Comparison of ENCODE assay signal across 18 cellular contexts in the genomic region with DNA sequence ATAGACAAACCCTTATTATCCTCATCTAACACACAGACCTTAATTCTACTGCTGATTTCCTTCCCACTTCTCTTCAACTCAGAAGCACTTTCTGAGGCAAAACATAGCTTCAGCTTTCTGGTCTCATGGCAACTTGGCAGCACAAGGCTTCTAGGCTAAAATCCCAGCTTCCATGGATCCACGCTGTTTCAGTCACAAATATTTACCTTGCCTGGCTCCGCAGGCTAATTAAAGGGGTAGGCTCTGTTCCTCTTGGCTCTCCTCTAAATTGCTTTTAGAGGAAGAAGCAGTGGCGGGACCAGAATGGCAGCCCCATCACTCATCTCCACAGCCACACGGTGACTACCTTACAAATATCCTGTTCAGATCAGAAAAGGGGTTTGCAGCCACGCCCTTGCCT.
DNase-seq lines count a peak whose midpoint lies in the region; ATAC-seq and TF ChIP-seq lines count a peak whose summit lies in the region.
"Had no signal": no experiment of that assay in that cellular context is flagged by ENCODE, and none has a peak within 500 bp of the region (broad histone marks: within the 10 kb centered on the region; RNA-seq: fewer than 3 reads in every experiment).

No MANE protein-coding gene starts in this region.

- H4K5ac ChIP-seq in mesendoderm (ENCODE audit: low read length) = no peak overlapping the region

- peak; percentile 90 for DNase-seq in NCI-H1092 treated with DMSO at 0.1 percent for 48 hours (lab: John Stamatoyannopoulos, UW)
- DNase-seq in NCI-H2196 treated with DMSO at 0.1 percent for 48 hours (lab: John Stamatoyannopoulos, UW; ENCODE audit: unreplicated experiment) = peak; percentile 44
- DNase-seq in esophagus muscularis mucosa (ENCODE audit: extremely low spot score) = no peak
- peak; percentile 36 for DNase-seq in pons (ENCODE audit: low spot score)
- DNase-seq in mesendoderm = no peak
- DNase-seq: activated CD4-positive, alpha-beta T cell treated with anti-CD3 and anti-CD28 coated beads, Interleukin-2, amount 50 U/mL, for 4 hours; activated effector memory CD4-positive, alpha-beta T cell treated with Interleukin-2 at 50 U/mL for 16 hours; foreskin keratinocyte; immature natural killer cell; natural killer cell; NK-92 treated with Interleukin-12 subunit alpha and Interleukin-12 subunit beta, amount 100 ng/mL, for 24 hours; SJCRH30; stimulated activated CD4-positive, alpha-beta T cell treated with anti-CD3 and anti-CD28 coated beads, Interleukin-4, amount 100 ng/mL, for 4 hours had no signal

- no peaks in the 10 kb centered on the region for H3K79me1 ChIP-seq in mesendoderm (ENCODE audit: low read length)

- H3K23ac ChIP-seq in mesendoderm (ENCODE audit: low read length) = no peak overlapping the region

- peaks cover 9 to 39% (median 25%) of the 10 kb centered on the region in 4 donors for H3K4me1 ChIP-seq in esophagus muscularis mucosa
- no peaks in the 10 kb centered on the region for H3K4me1 ChIP-seq in mesendoderm (ENCODE audit: control insufficient read depth, low read depth, low read length)
- H3K4me1 ChIP-seq: foreskin keratinocyte, SJCRH30 had no signal

- no peak overlapping the region for H2BK15ac ChIP-seq in mesendoderm (replicated peaks; ENCODE audit: low read depth)

- no peak for TF ChIP-seq EP300 in esophagus muscularis mucosa (IDR thresholded peaks at IDR 0.05)

- H3K36me3 ChIP-seq in esophagus muscularis mucosa (no peaks in the 10 kb centered on the region), mesendoderm (ENCODE audit: control insufficient read depth, insufficient read depth, low read length) (no peaks in the 10 kb centered on the region)
- H3K36me3 ChIP-seq: SJCRH30 had no signal

- peaks cover 0 to 6% (median 0%) of the 10 kb centered on the region in 4 donors for H3K9me3 ChIP-seq in esophagus muscularis mucosa
- H3K9me3 ChIP-seq: SJCRH30 had no signal

- intact Hi-C loops in esophagus muscularis mucosa (cut with DNase I) = no loop called here

- TF ChIP-seq POLR2A in esophagus muscularis mucosa (IDR thresholded peaks at IDR 0.05; ENCODE audit: low read depth) = no peak

- no peaks in the 10 kb centered on the region for H3K79me2 ChIP-seq in mesendoderm (ENCODE audit: control insufficient read depth, insufficient read depth, low read length)

- no peak overlapping the region for H4K8ac ChIP-seq in mesendoderm (ENCODE audit: low read depth, low read length)

- peak overlapping the region in 1 of 4 donors; percentile 19 for H3K4me3 ChIP-seq in esophagus muscularis mucosa
- H3K4me3 ChIP-seq in mesendoderm (ENCODE audit: low read length) = no peak overlapping the region
- H3K4me3 ChIP-seq: SJCRH30 had no signal

- no peak overlapping the region for H3K56ac ChIP-seq in mesendoderm (ENCODE audit: low read length)

- no peak overlapping the region for H3K4ac ChIP-seq in mesendoderm (ENCODE audit: low read depth, low read length)

- H2BK5ac ChIP-seq in mesendoderm (ENCODE audit: low read length) = no peak overlapping the region

- H3K9ac ChIP-seq in mesendoderm (ENCODE audit: low read length) = no peak overlapping the region

- H3K27ac ChIP-seq in esophagus muscularis mucosa (replicated peaks in 1 of 4) (peak overlapping the region; percentile 74 to 80 (median 77)), mesendoderm (ENCODE audit: low read depth, low read length) (no peak overlapping the region)
- H3K27ac ChIP-seq: foreskin keratinocyte, HL-60, SJCRH30 had no signal

- H3K27me3 ChIP-seq in esophagus muscularis mucosa (no peaks in the 10 kb centered on the region), mesendoderm (ENCODE audit: insufficient read depth, low read length, poor library complexity) (no peaks in the 10 kb centered on the region)
- H3K27me3 ChIP-seq: SJCRH30 had no signal

- no peak for TF ChIP-seq CTCF in esophagus muscularis mucosa (IDR thresholded peaks at IDR 0.05)

- no peak overlapping the region for H2AK5ac ChIP-seq in mesendoderm (ENCODE audit: low read length)

- no peak overlapping the region for H2BK120ac ChIP-seq in mesendoderm (ENCODE audit: low read depth, low read length)

- no peak overlapping the region for H3K4me2 ChIP-seq in mesendoderm (ENCODE audit: low read length)

- H3K18ac ChIP-seq in mesendoderm (ENCODE audit: low read length) = no peak overlapping the region

- no peak for ATAC-seq in HG03354 (IDR thresholded peaks at IDR 0.05; ENCODE audit: poor library complexity, severe bottlenecking, unreplicated experiment)
- ATAC-seq in GM19452 (IDR thresholded peaks at IDR 0.05; ENCODE audit: unreplicated experiment) = no peak
- ATAC-seq: foreskin keratinocyte; natural killer cell; sciatic nerve; stimulated activated memory B cell treated with anti-CD40 and anti-IgM and Interleukin-4, amounts not matched to agents 10 μg/mL and 1 μg/mL and 100 μg/mL, for 72 hours had no signal

- 24% methylated on average over 5 of the region's 5 CpGs for WGBS in esophagus muscularis mucosa
- WGBS in mesendoderm (ENCODE audit: extremely low coverage, insufficient coverage, low lambda C conversion rate) = no CpG with 5 or more reads among the region's 5 CpGs

Comparison
In these comparisons a context has a peak if more than half of its experiments do, and no peak if none do; other contexts are left out.
1. DNase-seq: peak in NCI-H1092 treated with DMSO at 0.1 percent for 48 hours (single experiment), NCI-H2196 treated with DMSO at 0.1 percent for 48 hours (single experiment) and pons (single experiment); none in esophagus muscularis mucosa (single experiment) and mesendoderm (single experiment).